ENCODE assay signal across 8 cellular contexts in genomic region chr20:25853718-25854381, GRCh38.
DNase-seq lines count a peak whose midpoint lies in the region; ATAC-seq and TF ChIP-seq lines count a peak whose summit lies in the region.
"Not testable (repeated sequence)": the region's sequence is repeated elsewhere in the genome, so short reads cannot be mapped to it uniquely, and the experiment has no call there.

No MANE protein-coding gene starts in this region.

- intact Hi-C loops in OCI-LY7 (cut with micrococcal nuclease; ENCODE audit: unreplicated experiment) = not testable (repeated sequence)

- H2BK5ac ChIP-seq in mesenchymal stem cell (ENCODE audit: low read depth, low read length, poor library complexity, severe bottlenecking) = not testable (repeated sequence)

- H3K27ac ChIP-seq in BLaER1 treated with 17β-estradiol and CSF1 and Interleukin-3, amounts not matched to agents 10 nM and 100 nM = peak overlapping the region in 6 of 11 experiments; percentile 20 to 38 (median 31); a peak in 8 of 22 replicates
- H3K27ac ChIP-seq in OCI-LY7 (ENCODE audit: low read depth, low read length, poor library complexity, severe bottlenecking); duodenal mucosa (ENCODE audit: low read depth, low read length); mesenchymal stem cell (ENCODE audit: low read length, poor library complexity, severe bottlenecking): not testable (repeated sequence)

- peaks cover 0 to 16% (median 6%) of the 10 kb centered on the region in 10 experiments; a peak in 13 of 20 replicates for H3K4me1 ChIP-seq in BLaER1 treated with 17β-estradiol and CSF1 and Interleukin-3, amounts not matched to agents 10 nM and 100 nM
- H3K4me1 ChIP-seq in OCI-LY7 (ENCODE audit: insufficient read depth, low read length, poor library complexity, severe bottlenecking); duodenal mucosa (ENCODE audit: control insufficient read depth in 1 of 2, insufficient read depth in 2 of 2, low read length in 2 of 2); mesenchymal stem cell (ENCODE audit: control insufficient read depth, insufficient read depth, low read depth, low read length): not testable (repeated sequence)

- H3K4ac ChIP-seq in mesenchymal stem cell (ENCODE audit: low read depth in 1 of 2, low read length in 2 of 2) = not testable (repeated sequence)

- not testable (repeated sequence) for H4K8ac ChIP-seq in mesenchymal stem cell (ENCODE audit: low read length)

- BruUV-seq in OCI-LY7 (replicated peaks; lab: Mats Ljungman, UMichigan) = not testable (repeated sequence)

- H4K20me1 ChIP-seq in BLaER1 treated with 17β-estradiol and CSF1 and Interleukin-3, amounts not matched to agents 10 nM and 100 nM; OCI-LY7 (ENCODE audit: insufficient read depth, low read length): not testable (repeated sequence)

- not testable (repeated sequence) for H2BK120ac ChIP-seq in mesenchymal stem cell (ENCODE audit: low read depth, low read length)

- not testable (repeated sequence) for H3K36me3 ChIP-seq in BLaER1 treated with 17β-estradiol and CSF1 and Interleukin-3, amounts not matched to agents 10 nM and 100 nM; OCI-LY7 (ENCODE audit: insufficient read depth, low read length); duodenal mucosa (ENCODE audit: control insufficient read depth in 1 of 2, insufficient read depth in 2 of 2, low read length in 2 of 2); mesenchymal stem cell (ENCODE audit: control insufficient read depth in 1 of 2, insufficient read depth in 2 of 2, low read depth in 1 of 2, low read length in 2 of 2)

- H2AK5ac ChIP-seq in mesenchymal stem cell (ENCODE audit: low read length, severe bottlenecking) = not testable (repeated sequence)

- H3K18ac ChIP-seq in mesenchymal stem cell (ENCODE audit: low read depth in 1 of 2, low read length in 2 of 2) = not testable (repeated sequence)

- H2BK12ac ChIP-seq in mesenchymal stem cell (ENCODE audit: low read length in 2 of 2) = not testable (repeated sequence)

- H3K9ac ChIP-seq in BLaER1 treated with 17β-estradiol and CSF1 and Interleukin-3, amounts not matched to agents 10 nM and 100 nM = peak overlapping the region; percentile 53 to 75 (median 63); a peak in 20 of 22 replicates
- peak overlapping the region; percentile 20 to 56 for H3K9ac ChIP-seq in duodenal mucosa (ENCODE audit: low read depth in 1 of 2, low read length in 2 of 2)
- H3K9ac ChIP-seq in mesenchymal stem cell (ENCODE audit: low read length) = peak overlapping the region; percentile 82

- not testable (repeated sequence) for H2AFZ ChIP-seq in OCI-LY7 (ENCODE audit: low read length); mesenchymal stem cell (ENCODE audit: low read depth, low read length)

- H3K4me2 ChIP-seq in BLaER1 treated with 17β-estradiol and CSF1 and Interleukin-3, amounts not matched to agents 10 nM and 100 nM = peak overlapping the region; percentile 65 to 77 (median 68)
- H3K4me2 ChIP-seq in OCI-LY7 (ENCODE audit: low read length) = peak overlapping the region; percentile 12; the same call in 1 of the 2 replicates
- not testable (repeated sequence) for H3K4me2 ChIP-seq in mesenchymal stem cell (ENCODE audit: low read length, poor library complexity, severe bottlenecking)

- not testable (repeated sequence) for H3K79me2 ChIP-seq in OCI-LY7 (ENCODE audit: insufficient read depth, low read depth, low read length)

- not testable (repeated sequence) for H4K91ac ChIP-seq in mesenchymal stem cell (ENCODE audit: low read length)

- H2BK15ac ChIP-seq in mesenchymal stem cell (ENCODE audit: low read depth, poor library complexity, severe bottlenecking) = not testable (repeated sequence)

- peak; percentile 76 for ATAC-seq in GM19351 (IDR thresholded peaks at IDR 0.05; ENCODE audit: unreplicated experiment)

- 97% methylated on average over 52 of the region's 55 CpGs for WGBS in mesenchymal stem cell

- not testable (repeated sequence) for H3K14ac ChIP-seq in mesenchymal stem cell (ENCODE audit: low read length in 2 of 2)

- not testable (repeated sequence) for H3K23ac ChIP-seq in mesenchymal stem cell (ENCODE audit: low read length in 2 of 2)

- CTCF ChIA-PET in OCI-LY7 (lab: Charles Lee; ENCODE audit: unreplicated experiment) = not testable (repeated sequence)

- H3K79me1 ChIP-seq in mesenchymal stem cell (replicated peaks; ENCODE audit: low read length, poor library complexity, severe bottlenecking) = not testable (repeated sequence)

- POLR2A ChIA-PET in OCI-LY7 (lab: Charles Lee) = not testable (repeated sequence)

- not testable (repeated sequence) for TF ChIP-seq CTCF in OCI-LY7 (conservative IDR thresholded peaks at IDR 0.05; ENCODE audit: low read length)

- not testable (repeated sequence) for H3K9me3 ChIP-seq in BLaER1 treated with 17β-estradiol and CSF1 and Interleukin-3, amounts not matched to agents 10 nM and 100 nM (replicated peaks in 1 of 11); OCI-LY7 (ENCODE audit: low read length); duodenal mucosa (ENCODE audit: control insufficient read depth in 1 of 2, low read length in 2 of 2); mesenchymal stem cell (ENCODE audit: control insufficient read depth, low read length)

- peaks cover 11 to 16% (median 11%) of the 10 kb centered on the region in 11 experiments for H3K27me3 ChIP-seq in BLaER1 treated with 17β-estradiol and CSF1 and Interleukin-3, amounts not matched to agents 10 nM and 100 nM
- not testable (repeated sequence) for H3K27me3 ChIP-seq in duodenal mucosa (ENCODE audit: control insufficient read depth in 1 of 2, insufficient read depth in 2 of 2, low read length in 2 of 2)
- H3K27me3 ChIP-seq in mesenchymal stem cell (ENCODE audit: control insufficient read depth in 1 of 2, insufficient read depth in 1 of 2, low read length in 2 of 2) = peaks cover 5 to 23% of the 10 kb centered on the region in 2 experiments

- peak; percentile 87 for DNase-seq in HuH-7 (ENCODE audit: low spot score)
- peak; percentile 37 for DNase-seq in OCI-LY7 (ENCODE audit: low spot score)
- peak; percentile 74 for DNase-seq in activated CD8-positive, alpha-beta memory T cell treated with anti-CD3 and anti-CD28 coated beads, Interleukin-2, amount 50 U/mL, for 24 hours (ENCODE audit: extremely low read depth)
- not testable (repeated sequence) for DNase-seq in mesenchymal stem cell
- peak; percentile 69 to 75 (median 72) for DNase-seq in stimulated activated CD4-positive, alpha-beta T cell treated with anti-CD3 and anti-CD28 coated beads, TNF-alpha, amount 100 ng/mL, for 4 hours (ENCODE audit: low read depth in 3 of 3)

- H3K9me2 ChIP-seq in OCI-LY7 (ENCODE audit: insufficient read depth, low read length) = not testable (repeated sequence)

- H3K4me3 ChIP-seq in BLaER1 treated with 17β-estradiol and CSF1 and Interleukin-3, amounts not matched to agents 10 nM and 100 nM = peak overlapping the region; percentile 46 to 69 (median 60)
- H3K4me3 ChIP-seq in OCI-LY7 (ENCODE audit: low read depth, low read length, poor library complexity, severe bottlenecking) (peak overlapping the region; percentile 19), duodenal mucosa (ENCODE audit: low read depth in 1 of 2, low read length in 2 of 2) (peak overlapping the region; percentile 63 to 70), mesenchymal stem cell (ENCODE audit: insufficient read depth in 1 of 2, low read depth in 1 of 2, low read length in 2 of 2) (peak overlapping the region in 1 of 2 experiments; percentile 76)
